Comparison of ENCODE assay signal across 11 cellular contexts in genomic region chr2:85861180-85861579, GRCh38. TPM values are rescaled to one million over a fixed set of nuclear protein-coding genes. Genes with fewer than 3 reads are reported as not detected.
A peak's percentile ranks its signal among the peaks of the same experiment; 100 is the strongest.
DNase-seq lines count a peak whose midpoint lies in the region; ATAC-seq, FAIRE-seq and TF ChIP-seq lines count a peak whose summit lies in the region.
"Had no signal": no experiment of that assay in that cellular context is flagged by ENCODE, and none has a peak within 500 bp of the region (broad histone marks: within the 10 kb centered on the region; RNA-seq: fewer than 3 reads in every experiment).

No MANE protein-coding gene starts in this region.

- peak; percentile 89 for FAIRE-seq in GM19239 (lab: Jason Lieb, UNC)

- DNase-seq in CD14-positive monocyte (ENCODE audit: low spot score) (no peak), GM19239 (ENCODE audit: insufficient read length, low spot score) (no peak), NCI-H2171 treated with DMSO at 0.1 percent for 48 hours (lab: John Stamatoyannopoulos, UW) (no peak), right cardiac atrium (no peak), NCI-H345 treated with DMSO at 0.1 percent for 48 hours (lab: John Stamatoyannopoulos, UW; ENCODE audit: unreplicated experiment) (no peak), Right ventricle myocardium inferior (ENCODE audit: missing footprints) (no peak)
- DNase-seq: NCI-H2227 treated with DMSO at 0.1 percent for 48 hours had no signal

- H3K4me1 ChIP-seq in right cardiac atrium (ENCODE audit: control insufficient read depth, insufficient read depth, low read length) = no peaks in the 10 kb centered on the region

- H3K9me3 Mint-ChIP-seq in CD14-positive monocyte = no peaks in the 10 kb centered on the region
- no peaks in the 10 kb centered on the region for H3K9me3 Mint-ChIP-seq in dendritic cell treated with granulocyte-macrophage colony-stimulating factor and Interleukin-4, amounts not matched to agents 40 ng/mL and 50 ng/mL, for 4 days
- H3K9me3 Mint-ChIP-seq: mesothelial cell of epicardium had no signal

- no peaks in the 10 kb centered on the region for H3K27me3 ChIP-seq in right cardiac atrium (ENCODE audit: control insufficient read depth, insufficient read depth)

- H3K4me1 Mint-ChIP-seq in CD14-positive monocyte = peaks cover 15% of the 10 kb centered on the region
- H3K4me1 Mint-ChIP-seq in dendritic cell treated with granulocyte-macrophage colony-stimulating factor and Interleukin-4, amounts not matched to agents 40 ng/mL and 50 ng/mL, for 4 days (ENCODE audit: low read depth) = peaks cover 15% of the 10 kb centered on the region

- no peak overlapping the region for H3K27ac ChIP-seq in right cardiac atrium (ENCODE audit: low read length)

- intact Hi-C loops in CD14-positive monocyte (cut with micrococcal nuclease) = no loop called here
- intact Hi-C loops in dendritic cell treated with granulocyte-macrophage colony-stimulating factor and Interleukin-4, amounts not matched to agents 40 ng/mL and 50 ng/mL, for 4 days (cut with micrococcal nuclease) = no loop called here
- intact Hi-C loops in right cardiac atrium (cut with DNase I) = no loop called here
- intact Hi-C loops in Right ventricle myocardium inferior (cut with DNase I) = no loop called here

- peak overlapping the region in 4 of 7 donors; percentile 9 to 86 (median 69) for H3K27ac Mint-ChIP-seq in CD14-positive monocyte
- peak overlapping the region; percentile 56 for H3K27ac Mint-ChIP-seq in dendritic cell treated with granulocyte-macrophage colony-stimulating factor and Interleukin-4, amounts not matched to agents 40 ng/mL and 50 ng/mL, for 4 days
- H3K27ac Mint-ChIP-seq: mesothelial cell of epicardium had no signal

- ATAC-seq in HG03571 (IDR thresholded peaks at IDR 0.05; ENCODE audit: unreplicated experiment) (peak; percentile 45), right cardiac atrium (no peak), Right ventricle myocardium inferior (no peak)

- no peak for TF ChIP-seq CTCF in CD14-positive monocyte (IDR thresholded peaks at IDR 0.05)

- H3K4me3 Mint-ChIP-seq in CD14-positive monocyte = no peak overlapping the region
- H3K4me3 Mint-ChIP-seq in dendritic cell treated with granulocyte-macrophage colony-stimulating factor and Interleukin-4, amounts not matched to agents 40 ng/mL and 50 ng/mL, for 4 days = no peak overlapping the region
- H3K4me3 Mint-ChIP-seq: mesothelial cell of epicardium had no signal

- no peaks in the 10 kb centered on the region for H3K9me3 ChIP-seq in right cardiac atrium (ENCODE audit: control insufficient read depth, low read length)

- 48% methylated on average over 1 of the region's 1 CpG for WGBS in right cardiac atrium

- peaks cover 0 to 2% (median 0%) of the 10 kb centered on the region in 3 donors for H3K27me3 Mint-ChIP-seq in CD14-positive monocyte (ENCODE audit: low read depth in 3 of 3)
- H3K27me3 Mint-ChIP-seq in dendritic cell treated with granulocyte-macrophage colony-stimulating factor and Interleukin-4, amounts not matched to agents 40 ng/mL and 50 ng/mL, for 4 days = no peaks in the 10 kb centered on the region

- no peak overlapping the region for H3K4me3 ChIP-seq in right cardiac atrium (ENCODE audit: low read length)
- H3K4me3 ChIP-seq: skin epidermis had no signal

- H3K36me3 Mint-ChIP-seq in CD14-positive monocyte = peaks cover 70 to 82% of the 10 kb centered on the region in 2 donors
- H3K36me3 Mint-ChIP-seq in dendritic cell treated with granulocyte-macrophage colony-stimulating factor and Interleukin-4, amounts not matched to agents 40 ng/mL and 50 ng/mL, for 4 days (ENCODE audit: low read depth) = peaks cover 85% of the 10 kb centered on the region

RNA-seq across cellular contexts. Expression of gene ST3GAL5, which starts 27.6 kb away (rescaled TPM):
- polyA plus RNA-seq in CD14-positive monocyte (10 to 100 TPM; 14.0 to 19.5 TPM), right cardiac atrium (5.4 TPM)
- total RNA-seq in right cardiac atrium (10 to 100 TPM in 2 of 4 donors, 1 to 10 TPM in 2; 8.7 to 14.0 (median 9.7) TPM), Right ventricle myocardium inferior (6.8 TPM)
